Comparison of ENCODE assay signal across 8 cellular contexts in the genomic region with DNA sequence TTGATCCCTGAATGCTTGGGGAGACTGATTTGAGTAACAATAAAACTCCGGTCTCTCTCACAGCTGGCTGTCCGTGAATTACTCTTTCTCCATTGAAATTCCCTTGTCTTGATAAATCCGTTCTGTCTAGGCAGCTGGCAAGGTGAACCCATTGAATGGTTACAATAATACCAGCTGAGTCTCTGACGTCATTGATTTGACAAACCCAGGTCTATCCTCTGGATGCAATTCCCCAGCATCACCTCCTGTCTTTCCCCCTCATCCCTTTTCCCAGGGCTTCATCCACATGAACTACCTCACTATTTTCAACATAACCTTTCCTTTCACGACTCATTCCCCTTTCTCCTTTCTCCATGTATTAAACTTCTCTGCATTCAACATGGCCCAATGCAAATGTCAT.
"Had no signal": no experiment of that assay in that cellular context is flagged by ENCODE, and none has a peak within 500 bp of the region (broad histone marks: within the 10 kb centered on the region; RNA-seq: fewer than 3 reads in every experiment).

No MANE protein-coding gene starts in this region.

- H3K9me3 ChIP-seq: HAP-1 had no signal

- DNase-seq: H7, IMR-90, KG1 had no signal

- H3K4me3 ChIP-seq: GM23338, HAP-1, K562 had no signal

- H3K4me1 ChIP-seq: HAP-1 had no signal

- H3K27ac ChIP-seq: HL-60 had no signal

- H3K4me1 Mint-ChIP-seq: GM23338 had no signal

- H3K4me3 Mint-ChIP-seq: GM23338 had no signal

- ATAC-seq: GM23338, HCT116, K562 had no signal

- H3K36me3 ChIP-seq: HAP-1 had no signal

- H3K27ac Mint-ChIP-seq: GM23338 had no signal

- H3K9me3 Mint-ChIP-seq: GM23338 had no signal
